Comparison of ENCODE assay signal across 16 cellular contexts in genomic region chr10:1570652-1571051, GRCh38.
"Had no signal": no experiment of that assay in that cellular context is flagged by ENCODE, and none has a peak within 500 bp of the region (broad histone marks: within the 10 kb centered on the region; RNA-seq: fewer than 3 reads in every experiment).

No MANE protein-coding gene starts in this region.

- H3K36me3 ChIP-seq: ascending aorta, gastroesophageal sphincter, thoracic aorta had no signal

- H3K27ac ChIP-seq: ascending aorta, dorsolateral prefrontal cortex, gastroesophageal sphincter, thoracic aorta had no signal

- FAIRE-seq: bronchial epithelial cell, endometrium had no signal

- H3K27me3 Mint-ChIP-seq: activated CD8-positive, alpha-beta memory T cell treated with anti-CD3 and anti-CD28 coated beads, Interleukin-2, amount 10 ng/mL, durations not matched to agents 7 days and 5 days had no signal

- H3K4me1 Mint-ChIP-seq: activated CD8-positive, alpha-beta memory T cell treated with anti-CD3 and anti-CD28 coated beads, Interleukin-2, amount 10 ng/mL, durations not matched to agents 7 days and 5 days; activated naive CD4-positive, alpha-beta T cell treated with anti-CD3 and anti-CD28 coated beads, Interleukin-2, amount 10 ng/mL, durations not matched to agents 7 days and 5 days had no signal

- H3K4me3 Mint-ChIP-seq: activated CD4-positive, alpha-beta memory T cell treated with anti-CD3 and anti-CD28 coated beads for 36 hours; activated CD8-positive, alpha-beta memory T cell treated with anti-CD3 and anti-CD28 coated beads, Interleukin-2, amount 10 ng/mL, durations not matched to agents 7 days and 5 days; activated naive CD4-positive, alpha-beta T cell treated with anti-CD3 and anti-CD28 coated beads, Interleukin-2, amount 10 ng/mL, durations not matched to agents 7 days and 5 days; memory B cell; natural killer cell; stimulated activated effector memory CD8-positive, alpha-beta T cell treated with anti-CD3 and anti-CD28 coated beads, Interleukin-12 subunit alpha, Interleukin-12 subunit beta, amount 100 ng/mL, for 72 hours had no signal

- H3K27me3 ChIP-seq: ascending aorta had no signal

- H3K9me3 Mint-ChIP-seq: activated CD4-positive, alpha-beta memory T cell treated with anti-CD3 and anti-CD28 coated beads for 36 hours; activated T-helper 2 cell treated with anti-CD3 and anti-CD28 coated beads, Interferon-gamma antibody, Interleukin-2, Interleukin-4, amounts not matched to agents 10 μg/mL and 5 μg/mL and 100 μg/mL, durations not matched to agents 14 hours and 24 hours and 36 hours had no signal

- H3K9me3 ChIP-seq: ascending aorta, gastroesophageal sphincter, thoracic aorta had no signal

- H3K27ac Mint-ChIP-seq: activated CD4-positive, alpha-beta memory T cell treated with anti-CD3 and anti-CD28 coated beads for 36 hours; activated CD8-positive, alpha-beta memory T cell treated with anti-CD3 and anti-CD28 coated beads, Interleukin-2, amount 10 ng/mL, durations not matched to agents 7 days and 5 days; activated naive CD4-positive, alpha-beta T cell treated with anti-CD3 and anti-CD28 coated beads, Interleukin-2, amount 10 ng/mL, durations not matched to agents 7 days and 5 days; activated T-helper 2 cell treated with anti-CD3 and anti-CD28 coated beads, Interferon-gamma antibody, Interleukin-2, Interleukin-4, amounts not matched to agents 10 μg/mL and 5 μg/mL and 100 μg/mL, durations not matched to agents 14 hours and 24 hours and 36 hours; memory B cell; natural killer cell had no signal

- H3K4me3 ChIP-seq: ascending aorta, dorsolateral prefrontal cortex, gastroesophageal sphincter, thoracic aorta had no signal

- H3K4me1 ChIP-seq: ascending aorta, gastroesophageal sphincter had no signal

- H3K36me3 Mint-ChIP-seq: activated CD4-positive, alpha-beta memory T cell treated with anti-CD3 and anti-CD28 coated beads for 36 hours; activated CD8-positive, alpha-beta memory T cell treated with anti-CD3 and anti-CD28 coated beads, Interleukin-2, amount 10 ng/mL, durations not matched to agents 7 days and 5 days; activated naive CD4-positive, alpha-beta T cell treated with anti-CD3 and anti-CD28 coated beads, Interleukin-2, amount 10 ng/mL, durations not matched to agents 7 days and 5 days; natural killer cell had no signal

- DNase-seq: activated CD4-positive, alpha-beta memory T cell treated with anti-CD3 and anti-CD28 coated beads for 36 hours; activated CD8-positive, alpha-beta memory T cell treated with anti-CD3 and anti-CD28 coated beads, Interleukin-2, amount 10 ng/mL, durations not matched to agents 7 days and 5 days; activated naive CD4-positive, alpha-beta T cell treated with anti-CD3 and anti-CD28 coated beads, Interleukin-2, amount 10 ng/mL, durations not matched to agents 7 days and 5 days; activated T-cell treated with anti-CD3 and anti-CD28 coated beads, Interleukin-2, amount 50 U/mL, for 1 hour; left ventricle myocardium superior; natural killer cell; nucleus accumbens had no signal
